In the genomic region with DNA sequence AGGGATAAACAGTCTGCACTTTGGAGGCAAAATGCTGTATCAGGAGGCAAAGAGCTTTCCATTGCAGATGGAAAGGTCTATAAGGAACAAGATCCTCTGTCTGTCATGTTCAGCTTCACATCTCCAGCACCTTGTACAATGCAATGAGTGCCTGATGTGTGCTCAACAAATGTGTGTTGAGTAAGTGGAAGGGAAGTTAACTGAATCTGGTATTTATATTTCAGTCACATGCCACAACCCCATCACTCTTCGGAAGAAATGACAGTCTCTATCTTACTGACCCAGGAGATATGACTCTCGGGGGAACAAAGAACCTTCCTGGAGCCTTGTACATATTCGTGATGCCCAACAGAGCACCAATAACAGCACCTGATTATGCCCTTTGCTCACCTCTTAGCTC, we compare ENCODE assay signal across 16 cellular contexts. TPM values are rescaled to one million over a fixed set of nuclear protein-coding genes. Genes with fewer than 3 reads are reported as not detected.
DNase-seq lines count a peak whose midpoint lies in the region; ATAC-seq and TF ChIP-seq lines count a peak whose summit lies in the region.
"Had no signal": no experiment of that assay in that cellular context is flagged by ENCODE, and none has a peak within 500 bp of the region (broad histone marks: within the 10 kb centered on the region; RNA-seq: fewer than 3 reads in every experiment).

No MANE protein-coding gene starts in this region.

- no peak overlapping the region for H3K4ac ChIP-seq in mesendoderm (ENCODE audit: low read depth, low read length)

- no peak overlapping the region for H4K8ac ChIP-seq in mesendoderm (ENCODE audit: low read depth, low read length)

- DNase-seq in activated naive CD8-positive, alpha-beta T cell treated with anti-CD3 and anti-CD28 coated beads for 36 hours = no peak
- DNase-seq in mesendoderm (no peak), heart right ventricle (no peak), pons (ENCODE audit: low spot score) (no peak), RPMI8226 (no peak)
- DNase-seq: COR-L47, DMS 273 treated with DMSO at 0.1 percent for 48 hours, DND-41, KG1, NCI-H1105 treated with DMSO at 0.1 percent for 48 hours, NCI-H187 treated with DMSO at 0.1 percent for 48 hours, NCI-H2227 treated with DMSO at 0.1 percent for 48 hours, NCI-H510A treated with DMSO at 0.1 percent for 48 hours, PC-9 had no signal

- no peak for ATAC-seq in heart right ventricle

- H3K79me2 ChIP-seq in OCI-LY3 (ENCODE audit: low read length) (no peaks in the 10 kb centered on the region), mesendoderm (ENCODE audit: control insufficient read depth, insufficient read depth, low read length) (no peaks in the 10 kb centered on the region)

- no peaks in the 10 kb centered on the region for H3K9me3 Mint-ChIP-seq in activated naive CD8-positive, alpha-beta T cell (ENCODE audit: low read depth)
- H3K9me3 Mint-ChIP-seq in activated naive CD8-positive, alpha-beta T cell treated with anti-CD3 and anti-CD28 coated beads for 36 hours = peaks cover 7% of the 10 kb centered on the region

- H3K4me1 Mint-ChIP-seq in activated naive CD8-positive, alpha-beta T cell (ENCODE audit: low read depth) = peaks cover 22% of the 10 kb centered on the region
- peaks cover 18% of the 10 kb centered on the region for H3K4me1 Mint-ChIP-seq in activated naive CD8-positive, alpha-beta T cell treated with anti-CD3 and anti-CD28 coated beads for 36 hours

- intact Hi-C loops in heart right ventricle (cut with DNase I) = no loop called here

- peaks cover 3% of the 10 kb centered on the region for H3K36me3 Mint-ChIP-seq in activated naive CD8-positive, alpha-beta T cell
- H3K36me3 Mint-ChIP-seq in activated naive CD8-positive, alpha-beta T cell treated with anti-CD3 and anti-CD28 coated beads for 36 hours = peaks cover 6% of the 10 kb centered on the region

- no peak overlapping the region for H3K23ac ChIP-seq in mesendoderm (ENCODE audit: low read length)

- H3K4me1 ChIP-seq in OCI-LY3 (ENCODE audit: low read length) = no peaks in the 10 kb centered on the region
- H3K4me1 ChIP-seq in mesendoderm (ENCODE audit: control insufficient read depth, low read depth, low read length) = no peaks in the 10 kb centered on the region
- peaks cover 2 to 18% (median 11%) of the 10 kb centered on the region in 9 donors for H3K4me1 ChIP-seq in heart right ventricle

- H3K4me2 ChIP-seq in OCI-LY3 (ENCODE audit: low read length) (no peak overlapping the region), mesendoderm (ENCODE audit: low read length) (no peak overlapping the region)
- H3K4me2 ChIP-seq: PC-9 had no signal

- H3K9me3 ChIP-seq in OCI-LY3 (ENCODE audit: insufficient read depth, low read length) (no peaks in the 10 kb centered on the region), heart right ventricle (peaks cover 0 to 8% (median 0%) of the 10 kb centered on the region in 11 donors)

- no peak overlapping the region for H3K18ac ChIP-seq in mesendoderm (ENCODE audit: low read length)

- no peak overlapping the region for H2AK5ac ChIP-seq in mesendoderm (ENCODE audit: low read length)

- peaks cover under 1% of the 10 kb centered on the region for H3K27me3 Mint-ChIP-seq in activated naive CD8-positive, alpha-beta T cell
- H3K27me3 Mint-ChIP-seq in activated naive CD8-positive, alpha-beta T cell treated with anti-CD3 and anti-CD28 coated beads for 36 hours = no peaks in the 10 kb centered on the region

- no peak overlapping the region for H2BK15ac ChIP-seq in mesendoderm (replicated peaks; ENCODE audit: low read depth)

- H3K27ac ChIP-seq in OCI-LY3 (ENCODE audit: low read length) (no peak overlapping the region), mesendoderm (ENCODE audit: low read depth, low read length) (no peak overlapping the region), heart right ventricle (no peak overlapping the region)
- H3K27ac ChIP-seq: PC-9 had no signal

- H3K27me3 ChIP-seq in OCI-LY3 (ENCODE audit: low read depth, low read length) (no peaks in the 10 kb centered on the region), mesendoderm (ENCODE audit: insufficient read depth, low read length, poor library complexity) (no peaks in the 10 kb centered on the region), heart right ventricle (no peaks in the 10 kb centered on the region)

- H4K20me1 ChIP-seq in OCI-LY3 (ENCODE audit: insufficient read depth, low read length) = no peaks in the 10 kb centered on the region

- no peak overlapping the region for H3K4me3 Mint-ChIP-seq in activated naive CD8-positive, alpha-beta T cell
- no peak overlapping the region for H3K4me3 Mint-ChIP-seq in activated naive CD8-positive, alpha-beta T cell treated with anti-CD3 and anti-CD28 coated beads for 36 hours

- no peaks in the 10 kb centered on the region for H3K79me1 ChIP-seq in mesendoderm (ENCODE audit: low read length)

- no CpG with 5 or more reads among the region's 3 CpGs for WGBS in mesendoderm (ENCODE audit: extremely low coverage, insufficient coverage, low lambda C conversion rate)
- WGBS in heart right ventricle, 2 donors = 50 to 51% methylated on average over 3 of the region's 3 CpGs

- no peak overlapping the region for H2BK120ac ChIP-seq in mesendoderm (ENCODE audit: low read depth, low read length)

- H3K27ac Mint-ChIP-seq in activated naive CD8-positive, alpha-beta T cell = peak overlapping the region; percentile 90
- H3K27ac Mint-ChIP-seq in activated naive CD8-positive, alpha-beta T cell treated with anti-CD3 and anti-CD28 coated beads for 36 hours = no peak overlapping the region

- H3K56ac ChIP-seq in mesendoderm (ENCODE audit: low read length) = peak overlapping the region; percentile 36

- H3K36me3 ChIP-seq in OCI-LY3 (replicated peaks; ENCODE audit: low read depth, low read length) = no peaks in the 10 kb centered on the region
- H3K36me3 ChIP-seq in mesendoderm (ENCODE audit: control insufficient read depth, insufficient read depth, low read length) = no peaks in the 10 kb centered on the region
- H3K36me3 ChIP-seq in heart right ventricle = no peaks in the 10 kb centered on the region

- H2AFZ ChIP-seq in OCI-LY3 (ENCODE audit: low read depth, low read length) = 0 out of 2 replicates have a peak overlapping the region, but pooled peaks have one; percentile 65
- H2AFZ ChIP-seq: PC-9 had no signal

- H3K9ac ChIP-seq in OCI-LY3 (ENCODE audit: low read length) (no peak overlapping the region), mesendoderm (ENCODE audit: low read length) (no peak overlapping the region)

- H2BK5ac ChIP-seq in mesendoderm (ENCODE audit: low read length) = no peak overlapping the region

- H3K4me3 ChIP-seq in OCI-LY3 (ENCODE audit: low read length) (no peak overlapping the region), mesendoderm (ENCODE audit: low read length) (no peak overlapping the region), heart right ventricle (no peak overlapping the region)
- H3K4me3 ChIP-seq: PC-9 had no signal

- H4K5ac ChIP-seq in mesendoderm (ENCODE audit: low read length) = no peak overlapping the region

- TF ChIP-seq CTCF in OCI-LY3 (IDR thresholded peaks at IDR 0.05; ENCODE audit: low read depth, low read length) = no peak
- no peak for TF ChIP-seq CTCF in heart right ventricle (IDR thresholded peaks at IDR 0.05)

RNA-seq across cellular contexts. Expression of a gene that starts 20.0 kb away (rescaled TPM):
- 10 to 100 TPM; 25.0 to 26.9 TPM for total RNA-seq in activated naive CD8-positive, alpha-beta T cell treated with anti-CD3 and anti-CD28 coated beads for 36 hours
- 21.8 TPM for polyA plus RNA-seq in mesendoderm (2013, experiment 1 of 2)
- 21.5 TPM for polyA plus RNA-seq in mesendoderm (2013, experiment 2 of 2)
- 10 to 100 TPM in 6 of 10 donors, 1 to 10 TPM in 4; 8.9 to 18.1 (median 11.4) TPM for total RNA-seq in heart right ventricle
- polyA plus RNA-seq in heart right ventricle = 10 to 100 TPM; 10.5 to 26.8 TPM
